In the genomic region with DNA sequence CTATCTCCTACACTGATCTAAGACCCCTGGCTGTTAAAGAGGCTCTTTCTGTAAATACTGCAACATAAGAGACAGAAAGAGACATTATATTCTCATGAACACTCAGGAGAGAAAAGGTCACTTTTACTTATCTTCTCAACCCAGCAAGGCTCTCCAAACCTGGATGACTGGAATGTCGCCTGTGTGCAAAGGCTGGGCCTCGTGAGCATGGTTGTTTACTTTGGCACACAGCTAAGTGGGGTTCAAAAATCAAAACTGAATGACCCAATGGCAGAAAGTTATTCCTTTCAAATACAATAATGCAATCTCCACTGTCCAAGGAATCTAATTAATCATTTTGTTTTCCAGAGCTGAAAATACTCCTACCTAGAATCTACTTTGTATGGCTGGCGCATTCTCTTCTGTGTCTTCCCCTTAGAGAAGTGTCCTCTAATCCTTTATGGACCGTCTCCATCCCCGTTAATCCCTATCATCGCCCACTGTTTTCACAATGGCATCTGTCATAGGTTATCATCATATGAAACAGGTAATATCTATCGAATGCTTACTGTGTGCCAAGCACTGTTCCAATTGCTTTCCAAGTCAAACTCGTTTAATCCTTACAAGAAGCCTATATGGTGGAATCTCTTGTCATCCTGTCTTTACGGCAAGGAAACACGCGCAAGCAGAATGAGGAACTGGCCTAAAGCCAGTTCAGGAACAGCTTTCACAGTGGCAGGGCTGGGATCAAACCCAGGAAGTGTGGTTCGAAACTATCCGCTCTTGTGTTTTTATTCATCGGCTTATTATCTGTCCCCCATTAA, we compare ENCODE assay signal across 8 cellular contexts. TPM values are rescaled to one million over a fixed set of nuclear protein-coding genes. Genes with fewer than 3 reads are reported as not detected.
DNase-seq lines count a peak whose midpoint lies in the region; ATAC-seq and TF ChIP-seq lines count a peak whose summit lies in the region.

No MANE protein-coding gene starts in this region.

- 59 to 68% methylated on average over 10 to 14 of the region's 14 CpGs for WGBS in gastroesophageal sphincter (ENCODE audit: low coverage in 1 of 2), 2 donors

- ATAC-seq in CD4-positive, alpha-beta T cell (ENCODE audit: poor library complexity) = no peak
- ATAC-seq in central memory CD8-positive, alpha-beta T cell (replicated peaks; ENCODE audit: extremely low read depth, poor library complexity, severe bottlenecking) = no peak
- ATAC-seq in natural killer cell (no peak), gastroesophageal sphincter (no peak)

- no peak for TF ChIP-seq EP300 in gastroesophageal sphincter (IDR thresholded peaks at IDR 0.05)

- peak overlapping the region; percentile 98 for H3K4me3 Mint-ChIP-seq in CD4-positive, alpha-beta T cell
- peak overlapping the region; percentile 96 for H3K4me3 Mint-ChIP-seq in central memory CD8-positive, alpha-beta T cell
- peak overlapping the region; percentile 85 for H3K4me3 Mint-ChIP-seq in natural killer cell

- H3K27me3 ChIP-seq in CD4-positive, alpha-beta T cell (ENCODE audit: control insufficient read depth, insufficient read depth, low read length) = no peaks in the 10 kb centered on the region
- H3K27me3 ChIP-seq in MG63 (no peaks in the 10 kb centered on the region), gastroesophageal sphincter (no peaks in the 10 kb centered on the region)

- H3K9me3 ChIP-seq in CD4-positive, alpha-beta T cell (ENCODE audit: control insufficient read depth, low read length) = no peaks in the 10 kb centered on the region
- no peaks in the 10 kb centered on the region for H3K9me3 ChIP-seq in MG63
- no peaks in the 10 kb centered on the region for H3K9me3 ChIP-seq in gastroesophageal sphincter

- no peak for TF ChIP-seq POLR2A in gastroesophageal sphincter (IDR thresholded peaks at IDR 0.05)

- peak overlapping the region; percentile 95 for H3K4me3 ChIP-seq in MG63
- H3K4me3 ChIP-seq in gastroesophageal sphincter = peak overlapping the region in 1 of 2 donors; percentile 93

- H3K9me3 Mint-ChIP-seq in CD4-positive, alpha-beta T cell = no peaks in the 10 kb centered on the region
- H3K9me3 Mint-ChIP-seq in central memory CD8-positive, alpha-beta T cell = no peaks in the 10 kb centered on the region
- H3K9me3 Mint-ChIP-seq in natural killer cell = no peaks in the 10 kb centered on the region

- H3K36me3 ChIP-seq in MG63 = peaks cover 26% of the 10 kb centered on the region
- peaks cover 0 to 12% of the 10 kb centered on the region in 2 donors for H3K36me3 ChIP-seq in gastroesophageal sphincter

- no peaks in the 10 kb centered on the region for H3K27me3 Mint-ChIP-seq in CD4-positive, alpha-beta T cell
- H3K27me3 Mint-ChIP-seq in central memory CD8-positive, alpha-beta T cell = no peaks in the 10 kb centered on the region
- no peaks in the 10 kb centered on the region for H3K27me3 Mint-ChIP-seq in natural killer cell (ENCODE audit: low read depth in 2 of 2)

- intact Hi-C loops in CD4-positive, alpha-beta T cell (cut with DNase I, micrococcal nuclease) = loop anchor here (2.0 to 5.0 kb wide), 6 partner anchors 31 to 327 kb away; a partner anchor contains a TSS
- intact Hi-C loops in natural killer cell (cut with micrococcal nuclease) = loop anchor here (5.0 kb wide), 2 partner anchors 267 to 507 kb away; a partner anchor contains a TSS

- peaks cover 23% of the 10 kb centered on the region for H3K36me3 Mint-ChIP-seq in CD4-positive, alpha-beta T cell (ENCODE audit: low read depth)
- peaks cover 24% of the 10 kb centered on the region for H3K36me3 Mint-ChIP-seq in central memory CD8-positive, alpha-beta T cell (ENCODE audit: insufficient read depth)
- H3K36me3 Mint-ChIP-seq in natural killer cell = no peaks in the 10 kb centered on the region

- H3K27ac Mint-ChIP-seq in CD4-positive, alpha-beta T cell = peak overlapping the region; percentile 90
- H3K27ac Mint-ChIP-seq in central memory CD8-positive, alpha-beta T cell (ENCODE audit: low read depth) = no peak overlapping the region
- H3K27ac Mint-ChIP-seq in natural killer cell = peak overlapping the region; percentile 97 to 98

- peaks cover 43% of the 10 kb centered on the region for H3K4me1 Mint-ChIP-seq in CD4-positive, alpha-beta T cell (ENCODE audit: low read depth)
- H3K4me1 Mint-ChIP-seq in central memory CD8-positive, alpha-beta T cell = peaks cover 40% of the 10 kb centered on the region
- peaks cover 43% of the 10 kb centered on the region in 2 donors for H3K4me1 Mint-ChIP-seq in natural killer cell

- POLR2A ChIA-PET in CD4-positive, alpha-beta T cell (lab: Charles Lee) = no interaction called here
- POLR2A ChIA-PET in HEK293T (lab: Yijun Ruan, JAX) = no interaction called here

- CTCF ChIA-PET in CD4-positive, alpha-beta T cell (lab: Charles Lee) = no interaction called here
- CTCF ChIA-PET in HEK293T (lab: Yijun Ruan, JAX) = no interaction called here

- peaks cover 0 to 29% (median 8%) of the 10 kb centered on the region in 3 donors for H3K4me1 ChIP-seq in gastroesophageal sphincter

- no peak overlapping the region for H3K27ac ChIP-seq in CD4-positive, alpha-beta T cell (ENCODE audit: low read depth, low read length)
- H3K27ac ChIP-seq in gastroesophageal sphincter = no peak overlapping the region

- no peak for TF ChIP-seq CTCF in CD4-positive, alpha-beta T cell (IDR thresholded peaks at IDR 0.05)
- no peak for TF ChIP-seq CTCF in natural killer cell (IDR thresholded peaks at IDR 0.05)
- no peak for TF ChIP-seq CTCF in gastroesophageal sphincter (IDR thresholded peaks at IDR 0.05)

- no peak for DNase-seq in CD4-positive, alpha-beta T cell
- no peak for DNase-seq in MG63
- DNase-seq in central memory CD8-positive, alpha-beta T cell (ENCODE audit: low spot score in 2 of 2) = no peak
- DNase-seq in natural killer cell = no peak
- no peak for DNase-seq in stimulated activated CD8-positive, alpha-beta memory T cell treated with anti-CD3 and anti-CD28 coated beads, Interleukin-4, amount 100 ng/mL, for 48 hours
- DNase-seq in HEK293T (ENCODE audit: extremely low spot score) = no peak
- DNase-seq in NCI-H748 treated with DMSO at 0.1 percent for 48 hours (lab: John Stamatoyannopoulos, UW) = no peak

TF ChIP-seq in HEK293T, 16 proteins besides CTCF, POLR2A, EP300 and RAD21:
- TF ChIP-seq ARNT (IDR thresholded peaks at IDR 0.05) (no peak), FOXM1 (IDR thresholded peaks at IDR 0.05; ENCODE audit: borderline replicate concordance) (no peak), CTBP1 (IDR thresholded peaks at IDR 0.05; ENCODE audit: borderline replicate concordance) (no peak), TARDBP (IDR thresholded peaks at IDR 0.05) (no peak), L3MBTL2 (conservative IDR thresholded peaks at IDR 0.05) (no peak), FOXK2 (IDR thresholded peaks at IDR 0.05) (no peak), HDGF (IDR thresholded peaks at IDR 0.05; ENCODE audit: borderline replicate concordance) (no peak), NFRKB (IDR thresholded peaks at IDR 0.05) (no peak), FOXA1 (IDR thresholded peaks at IDR 0.05) (no peak)
- TF ChIP-seq, protein P1, sequence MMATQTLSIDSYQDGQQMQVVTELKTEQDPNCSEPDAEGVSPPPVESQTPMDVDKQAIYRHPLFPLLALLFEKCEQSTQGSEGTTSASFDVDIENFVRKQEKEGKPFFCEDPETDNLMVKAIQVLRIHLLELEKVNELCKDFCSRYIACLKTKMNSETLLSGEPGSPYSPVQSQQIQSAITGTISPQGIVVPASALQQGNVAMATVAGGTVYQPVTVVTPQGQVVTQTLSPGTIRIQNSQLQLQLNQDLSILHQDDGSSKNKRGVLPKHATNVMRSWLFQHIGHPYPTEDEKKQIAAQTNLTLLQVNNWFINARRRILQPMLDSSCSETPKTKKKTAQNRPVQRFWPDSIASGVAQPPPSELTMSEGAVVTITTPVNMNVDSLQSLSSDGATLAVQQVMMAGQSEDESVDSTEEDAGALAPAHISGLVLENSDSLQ (IDR thresholded peaks at IDR 0.05) = no peak

RNA-seq across cellular contexts. Expression of a gene that starts 1.3 kb away (rescaled TPM):
- total RNA-seq in CD4-positive, alpha-beta T cell = 1 to 10 TPM; 5.1 to 5.2 TPM
- 2.6 and 4.8 TPM in 2 replicates for total RNA-seq in MG63 (2014; rRNA removed; shearing (Covaris generic); ENCODE audit: low replicate concordance)
- total RNA-seq in natural killer cell (10 to 100 TPM; 13.5 to 18.6 (median 15.5) TPM), gastroesophageal sphincter (1 to 10 TPM; 1.4 to 5.6 (median 3.2) TPM)

RNA-seq across cellular contexts. Expression of a gene that starts 32.9 kb away (rescaled TPM):
- 10 to 100 TPM; 50.4 to 51.5 TPM for total RNA-seq in CD4-positive, alpha-beta T cell
- total RNA-seq in MG63 (2014; rRNA removed; shearing (Covaris generic); ENCODE audit: low replicate concordance) = 0.03 TPM in 1 of 2 replicates, not detected in the other
- total RNA-seq in natural killer cell (100 to 1,000 TPM in 2 of 3 donors, 10 to 100 TPM in 1; 98.8 to 145 (median 133) TPM), gastroesophageal sphincter (1 to 10 TPM; 1.1 to 5.8 (median 1.4) TPM)

RNA-seq across cellular contexts. Expression of a gene that starts 44.4 kb away (rescaled TPM):
- total RNA-seq in CD4-positive, alpha-beta T cell = 10 to 100 TPM in 1 of 2 experiments, 1 to 10 TPM in 1; 9.5 to 10.4 TPM
- 6.9 and 17.8 TPM in 2 replicates for total RNA-seq in MG63 (2014; rRNA removed; shearing (Covaris generic); ENCODE audit: low replicate concordance)
- total RNA-seq in natural killer cell (10 to 100 TPM; 29.9 to 47.8 (median 34.9) TPM), gastroesophageal sphincter (10 to 100 TPM in 2 of 4 donors, 1 to 10 TPM in 2; 7.1 to 20.9 (median 11.0) TPM)

Comparison
In these comparisons a context has a peak if more than half of its experiments do, and no peak if none do; other contexts are left out.
1. RNA of a gene that starts 32.9 kb away (total RNA-seq): 98.8 to 145 TPM in natural killer cell and 50.4 to 51.5 TPM in CD4-positive, alpha-beta T cell; 1.1 to 5.8 TPM in gastroesophageal sphincter and 0.03 TPM in MG63; every median in the first group is over 4 times any median in the second.
2. Peak in every context shown above with its lines, with median percentiles within 50 percentile points of each other: H3K4me3 Mint-ChIP-seq.